ENCODE assay signal across 1 cellular context in genomic region chr6:166612471-166612881, GRCh38.
TF ChIP-seq lines count a peak whose summit lies in the region.

No MANE protein-coding gene starts in this region.

TF ChIP-seq in IMR-90, 13 proteins besides CTCF, POLR2A, EP300 and RAD21:
- no peak for TF ChIP-seq FOS (IDR thresholded peaks at IDR 0.05; ENCODE audit: low read depth, low read length)
- TF ChIP-seq, protein P1, sequence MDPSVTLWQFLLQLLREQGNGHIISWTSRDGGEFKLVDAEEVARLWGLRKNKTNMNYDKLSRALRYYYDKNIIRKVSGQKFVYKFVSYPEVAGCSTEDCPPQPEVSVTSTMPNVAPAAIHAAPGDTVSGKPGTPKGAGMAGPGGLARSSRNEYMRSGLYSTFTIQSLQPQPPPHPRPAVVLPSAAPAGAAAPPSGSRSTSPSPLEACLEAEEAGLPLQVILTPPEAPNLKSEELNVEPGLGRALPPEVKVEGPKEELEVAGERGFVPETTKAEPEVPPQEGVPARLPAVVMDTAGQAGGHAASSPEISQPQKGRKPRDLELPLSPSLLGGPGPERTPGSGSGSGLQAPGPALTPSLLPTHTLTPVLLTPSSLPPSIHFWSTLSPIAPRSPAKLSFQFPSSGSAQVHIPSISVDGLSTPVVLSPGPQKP (IDR thresholded peaks at IDR 0.05; ENCODE audit: borderline replicate concordance, low read depth, low read length): no peak
- no peak for TF ChIP-seq BHLHE40 (IDR thresholded peaks at IDR 0.05; ENCODE audit: low read depth, low read length)
- TF ChIP-seq RFX5 (IDR thresholded peaks at IDR 0.05; ENCODE audit: low read depth, low read length): no peak
- TF ChIP-seq CEBPB (IDR thresholded peaks at IDR 0.05; ENCODE audit: low read depth, low read length): no peak
TF ChIP-seq in IMR-90: peak in this region for 0.
